Comparison of ENCODE assay signal across 8 cellular contexts in genomic region chr1:89843279-89844121, GRCh38. TPM values are rescaled to one million over a fixed set of nuclear protein-coding genes. Genes with fewer than 3 reads are reported as not detected.
A peak's percentile ranks its signal among the peaks of the same experiment; 100 is the strongest.
DNase-seq lines count a peak whose midpoint lies in the region; ATAC-seq and TF ChIP-seq lines count a peak whose summit lies in the region.

No MANE protein-coding gene starts in this region.

- peak; percentile 7 to 79 (median 50) for TF ChIP-seq CTCF in adrenal gland (IDR thresholded peaks at IDR 0.05)
- peak; percentile 43 for TF ChIP-seq CTCF in retinal pigment epithelial cell (conservative IDR thresholded peaks at IDR 0.05; ENCODE audit: low read depth, low read length)

- peak; percentile 86 for ATAC-seq in GM21825 (IDR thresholded peaks at IDR 0.05; ENCODE audit: unreplicated experiment)
- peak; percentile 95 to 96 for ATAC-seq in right cardiac atrium

- H3K4me1 ChIP-seq in adrenal gland (replicated peaks in 1 of 2) (peaks cover 12 to 47% of the 10 kb centered on the region in 2 donors), right cardiac atrium (ENCODE audit: control insufficient read depth, insufficient read depth, low read length) (no peaks in the 10 kb centered on the region)

- H3K4me3 ChIP-seq in adrenal gland = peak overlapping the region; percentile 11 to 87 (median 72)
- H3K4me3 ChIP-seq in right cardiac atrium (ENCODE audit: low read length) = peak overlapping the region; percentile 70
- peak overlapping the region; percentile 70 for H3K4me3 ChIP-seq in retinal pigment epithelial cell (ENCODE audit: low read length)

- TF ChIP-seq POLR2A in adrenal gland (IDR thresholded peaks at IDR 0.05) = peak; percentile 24 to 38

- intact Hi-C loops in adrenal gland (cut with DNase I) = loop anchor here in 1 of 2 donors (5.0 kb wide), 1 partner anchor 54 kb away; no protein-coding TSS in a partner anchor
- intact Hi-C loops in right cardiac atrium (cut with DNase I) = loop anchor here in 2 of 4 donors (10.0 kb wide), 2 partner anchors 51 to 141 kb away; no protein-coding TSS in a partner anchor

- H3K27ac ChIP-seq in adrenal gland = peak overlapping the region; percentile 43 to 96 (median 75)
- peak overlapping the region; percentile 21 for H3K27ac ChIP-seq in right cardiac atrium (ENCODE audit: low read length)

- DNase-seq in GF-D8 (lab: John Stamatoyannopoulos, UW) (peak; percentile 49), Kasumi-1 (lab: John Stamatoyannopoulos, UW) (peak; percentile 86 to 87), T follicular helper cell (ENCODE audit: low read depth) (peak; percentile 62), adrenal gland (peak; percentile 72 to 83 (median 76)), right cardiac atrium (peak; percentile 69 to 90 (median 87)), retinal pigment epithelial cell (ENCODE audit: low read depth) (no peak), epidermal melanocyte (ENCODE audit: insufficient read length, low spot score) (no peak)

- H3K27me3 ChIP-seq in adrenal gland (no peaks in the 10 kb centered on the region), right cardiac atrium (ENCODE audit: control insufficient read depth, insufficient read depth) (no peaks in the 10 kb centered on the region)

- H3K36me3 ChIP-seq in adrenal gland (replicated peaks in 1 of 2) = no peaks in the 10 kb centered on the region

- WGBS in adrenal gland, 4 donors = 0 to 1% (median 1%) methylated on average over 18 to 63 of the region's 63 CpGs
- 7% methylated on average over 63 of the region's 63 CpGs for WGBS in right cardiac atrium

- no peaks in the 10 kb centered on the region for H3K9me3 ChIP-seq in adrenal gland (replicated peaks in 1 of 3)
- H3K9me3 ChIP-seq in right cardiac atrium (ENCODE audit: control insufficient read depth, low read length) = no peaks in the 10 kb centered on the region

RNA-seq across cellular contexts. Expression of gene LRRC8D, which starts 22.7 kb away (rescaled TPM):
- total RNA-seq in adrenal gland (10 to 100 TPM; 40.9 to 79.8 (median 62.9) TPM), right cardiac atrium (1 to 10 TPM; 5.0 to 8.2 (median 7.2) TPM)
- polyA plus RNA-seq in adrenal gland (10 to 100 TPM; 13.9 to 66.8 (median 20.5) TPM), right cardiac atrium (3.6 TPM)

Comparison
In these comparisons a context has a peak if more than half of its experiments do, and no peak if none do; other contexts are left out.
1. DNase-seq: peak in GF-D8 (single experiment), Kasumi-1 (2 of 2), T follicular helper cell (single experiment), adrenal gland (7 of 7) and right cardiac atrium (3 of 3); none in retinal pigment epithelial cell (single experiment) and epidermal melanocyte (single experiment).
2. RNA of gene LRRC8D, which starts 22.7 kb away (total RNA-seq): 40.9 to 79.8 TPM in adrenal gland; 5.0 to 8.2 TPM in right cardiac atrium; every median in the first group is over 4 times any median in the second.
3. Peak in every context shown above with its lines, with median percentiles within 50 percentile points of each other: H3K4me3 ChIP-seq.